In the genomic region with DNA sequence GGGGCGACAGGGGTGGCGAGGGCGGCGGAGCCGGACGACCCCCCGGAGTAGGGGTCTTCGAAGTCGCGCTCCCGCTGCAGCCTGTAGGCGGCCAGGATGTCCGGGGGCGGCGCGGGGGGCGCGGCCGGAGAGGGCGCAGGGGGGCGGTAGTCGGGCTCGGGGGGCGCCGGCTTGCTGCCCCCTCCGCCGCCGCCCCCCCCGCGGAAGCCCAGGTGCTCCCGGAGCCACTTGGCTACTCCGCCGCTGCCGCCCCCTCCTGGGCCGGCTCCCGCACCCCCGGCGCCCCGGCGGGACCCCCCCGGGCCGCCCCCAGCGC, we compare ENCODE assay signal across 1 cellular context.
TF ChIP-seq lines count a peak whose summit lies in the region.

No MANE protein-coding gene starts in this region.

TF ChIP-seq in IMR-90, 13 proteins besides CTCF, POLR2A, EP300 and RAD21 (continued from another document):
- no peak for TF ChIP-seq CEBPB (IDR thresholded peaks at IDR 0.05; ENCODE audit: low read depth, low read length)
- TF ChIP-seq SMC3 (IDR thresholded peaks at IDR 0.05; ENCODE audit: low read depth, low read length), result no peak
- TF ChIP-seq BHLHE40 (IDR thresholded peaks at IDR 0.05; ENCODE audit: low read depth, low read length), result no peak
